ENCODE assay signal across 8 cellular contexts in genomic region chr1:39576016-39576657, GRCh38. TPM values are rescaled to one million over a fixed set of nuclear protein-coding genes. Genes with fewer than 3 reads are reported as not detected.
DNase-seq lines count a peak whose midpoint lies in the region; ATAC-seq and TF ChIP-seq lines count a peak whose summit lies in the region.

No MANE protein-coding gene starts in this region.

- H3K79me2 ChIP-seq in MM.1S (ENCODE audit: low read length) = peaks cover 63% of the 10 kb centered on the region
- H3K79me2 ChIP-seq in fibroblast of lung (ENCODE audit: control insufficient read depth, insufficient read depth, low read length) = peaks cover 53% of the 10 kb centered on the region

- no peaks in the 10 kb centered on the region for H3K27me3 Mint-ChIP-seq in activated T-cell treated with anti-CD3 and anti-CD28 coated beads, Interleukin-2, amount 50 U/mL, for 24 hours
- no peaks in the 10 kb centered on the region for H3K27me3 Mint-ChIP-seq in nephron (ENCODE audit: low read depth)

- TF ChIP-seq CTCF in GM06990 (IDR thresholded peaks at IDR 0.05; ENCODE audit: insufficient read depth, low read length, poor library complexity, severe bottlenecking) (no peak), MM.1S (IDR thresholded peaks at IDR 0.05; ENCODE audit: low read length) (no peak), fibroblast of lung (conservative IDR thresholded peaks at IDR 0.05 in 1 of 2, IDR thresholded peaks at IDR 0.05 in 1 of 2; ENCODE audit: low read depth in 1 of 2, low read length in 2 of 2) (no peak), nephron (IDR thresholded peaks at IDR 0.05; ENCODE audit: unreplicated experiment in 3 of 3) (no peak)

- H3K27ac ChIP-seq in MM.1S (ENCODE audit: low read length) = peak overlapping the region; percentile 94
- H3K27ac ChIP-seq in fibroblast of lung (ENCODE audit: insufficient read depth, low read length) = peak overlapping the region; percentile 83

- peaks cover 51% of the 10 kb centered on the region for H3K36me3 Mint-ChIP-seq in activated T-cell treated with anti-CD3 and anti-CD28 coated beads, Interleukin-2, amount 50 U/mL, for 24 hours (ENCODE audit: low read depth)
- H3K36me3 Mint-ChIP-seq in nephron (ENCODE audit: low read depth) = peaks cover 36% of the 10 kb centered on the region

- peak overlapping the region; percentile 87 for H3K4me3 ChIP-seq in GM06990 (replicated peaks; ENCODE audit: low read depth, low read length)
- H3K4me3 ChIP-seq in MM.1S (ENCODE audit: low read length) = peak overlapping the region; percentile 96
- peak overlapping the region; percentile 71 to 95 (median 81) for H3K4me3 ChIP-seq in fibroblast of lung (replicated peaks in 1 of 4; ENCODE audit: control extremely low read depth in 1 of 4, insufficient read depth in 1 of 4, low read depth in 3 of 4, low read length in 4 of 4)

- H3K4me1 Mint-ChIP-seq in activated T-cell treated with anti-CD3 and anti-CD28 coated beads, Interleukin-2, amount 50 U/mL, for 24 hours (ENCODE audit: low read depth) = peaks cover 40% of the 10 kb centered on the region
- H3K4me1 Mint-ChIP-seq in nephron = peaks cover 35% of the 10 kb centered on the region

- peaks cover 10% of the 10 kb centered on the region for H3K36me3 ChIP-seq in GM06990 (ENCODE audit: control insufficient read depth, insufficient read depth, low read length)
- H3K36me3 ChIP-seq in MM.1S (replicated peaks; ENCODE audit: insufficient read depth, low read length) = peaks cover 35% of the 10 kb centered on the region
- H3K36me3 ChIP-seq in fibroblast of lung (ENCODE audit: control insufficient read depth, insufficient read depth, low read length) = peaks cover 9% of the 10 kb centered on the region

- H4K20me1 ChIP-seq in MM.1S (ENCODE audit: insufficient read depth, low read length) = peaks cover 47% of the 10 kb centered on the region
- peaks cover 11% of the 10 kb centered on the region for H4K20me1 ChIP-seq in fibroblast of lung (ENCODE audit: control insufficient read depth, extremely low read depth, insufficient read depth, low read length)

- H2AFZ ChIP-seq in MM.1S (ENCODE audit: low read length) (no peak overlapping the region), fibroblast of lung (ENCODE audit: low read length) (no peak overlapping the region)

- no peaks in the 10 kb centered on the region for H3K9me2 ChIP-seq in MM.1S (replicated peaks; ENCODE audit: insufficient read depth, low read length)

- H3K27me3 ChIP-seq in GM06990 (replicated peaks; ENCODE audit: control insufficient read depth, insufficient read depth, low read length) = no peaks in the 10 kb centered on the region
- H3K27me3 ChIP-seq in MM.1S (replicated peaks; ENCODE audit: insufficient read depth, low read length) = no peaks in the 10 kb centered on the region
- H3K27me3 ChIP-seq in fibroblast of lung (ENCODE audit: control insufficient read depth, insufficient read depth, low read length) = no peaks in the 10 kb centered on the region

- DNase-seq in GM06990 (ENCODE audit: extremely low read depth, insufficient read length) (peak; percentile 52), MM.1S (peak; percentile 21), fibroblast of lung (ENCODE audit: low read depth in 2 of 2) (peak; percentile 16 to 19), pons (ENCODE audit: low spot score) (no peak), ureter (ENCODE audit: low spot score) (no peak)
- DNase-seq in activated T-cell treated with anti-CD3 and anti-CD28 coated beads, Interleukin-2, amount 50 U/mL, for 24 hours = no peak

- peaks cover 51% of the 10 kb centered on the region for H3F3A ChIP-seq in MM.1S (ENCODE audit: insufficient read depth, low read length)

- H3K4me1 ChIP-seq in MM.1S (ENCODE audit: low read length) = peaks cover 7% of the 10 kb centered on the region
- H3K4me1 ChIP-seq in fibroblast of lung (ENCODE audit: control insufficient read depth, extremely low read depth, insufficient read depth, low read length) = peaks cover 5% of the 10 kb centered on the region

- H3K4me2 ChIP-seq in MM.1S (ENCODE audit: low read depth, low read length) = peak overlapping the region; percentile 91; the same call in 1 of the 2 replicates
- H3K4me2 ChIP-seq in fibroblast of lung (ENCODE audit: extremely low read depth, insufficient read depth, low read length) = peak overlapping the region; percentile 25

- peak; percentile 36 for ATAC-seq in GM21825 (IDR thresholded peaks at IDR 0.05; ENCODE audit: unreplicated experiment)

- H3K27ac Mint-ChIP-seq in activated T-cell treated with anti-CD3 and anti-CD28 coated beads, Interleukin-2, amount 50 U/mL, for 24 hours = peak overlapping the region; percentile 95
- peak overlapping the region in 2 of 3 experiments; percentile 85 to 86 for H3K27ac Mint-ChIP-seq in nephron

- H3K9ac ChIP-seq in MM.1S (ENCODE audit: low read length) (peak overlapping the region; percentile 94), fibroblast of lung (ENCODE audit: insufficient read depth, low read length) (peak overlapping the region; percentile 86)

- H3K9me3 Mint-ChIP-seq in activated T-cell treated with anti-CD3 and anti-CD28 coated beads, Interleukin-2, amount 50 U/mL, for 24 hours = no peaks in the 10 kb centered on the region
- no peaks in the 10 kb centered on the region for H3K9me3 Mint-ChIP-seq in nephron

- peak overlapping the region; percentile 94 for H3K4me3 Mint-ChIP-seq in activated T-cell treated with anti-CD3 and anti-CD28 coated beads, Interleukin-2, amount 50 U/mL, for 24 hours
- H3K4me3 Mint-ChIP-seq in nephron = peak overlapping the region; percentile 93 to 97 (median 95)

- no peaks in the 10 kb centered on the region for H3K9me3 ChIP-seq in MM.1S (replicated peaks; ENCODE audit: insufficient read depth, low read length)
- H3K9me3 ChIP-seq in fibroblast of lung (ENCODE audit: control insufficient read depth, insufficient read depth, low read depth, low read length) = no peaks in the 10 kb centered on the region

RNA-seq across cellular contexts. Expression of gene PABPC4, which starts 0.5 kb away (rescaled TPM):
- 229 and 276 TPM in 2 replicates for total RNA-seq in fibroblast of lung
- polyA plus RNA-seq in fibroblast of lung = 102 and 141 TPM in 2 replicates
- 166 and 219 TPM in 2 replicates for polyA plus RNA-seq in fibroblast of lung (2012)
- polyA minus RNA-seq in fibroblast of lung (ENCODE audit: low replicate concordance) = 258 and 349 TPM in 2 replicates
- total RNA-seq in ureter = 360 TPM

Comparison
In these comparisons a context has a peak if more than half of its experiments do, and no peak if none do; other contexts are left out.
1. DNase-seq: peak in GM06990 (single experiment), MM.1S (single experiment) and fibroblast of lung (2 of 2); none in activated T-cell treated with anti-CD3 and anti-CD28 coated beads, Interleukin-2, amount 50 U/mL, for 24 hours (single experiment), pons (single experiment) and ureter (single experiment).
2. Peak in every context shown above with its lines, with median percentiles within 50 percentile points of each other: H3K4me3 ChIP-seq.